ENCODE assay signal across 1 cellular context in genomic region chr6:100186552-100186951, GRCh38.
TF ChIP-seq lines count a peak whose summit lies in the region.

No MANE protein-coding gene starts in this region.

TF ChIP-seq in GM12878, 131 proteins besides CTCF, POLR2A, EP300 and RAD21 (continued from another document):
- TF ChIP-seq ZBTB40 (IDR thresholded peaks at IDR 0.05; ENCODE audit: borderline replicate concordance) (no peak), ZBTB33 (IDR thresholded peaks at IDR 0.05) (no peak), EZH2 (IDR thresholded peaks at IDR 0.05; ENCODE audit: borderline replicate concordance, control insufficient read depth, low read depth, low read length) (no peak), BMI1 (IDR thresholded peaks at IDR 0.05; ENCODE audit: borderline replicate concordance) (no peak), NR2F1 (conservative IDR thresholded peaks at IDR 0.05) (no peak), SKIL (IDR thresholded peaks at IDR 0.05; ENCODE audit: low read depth, poor library complexity, severe bottlenecking) (no peak), CEBPZ (IDR thresholded peaks at IDR 0.05; ENCODE audit: low read depth, low read length) (no peak), ZNF24 (IDR thresholded peaks at IDR 0.05) (no peak), JUND (IDR thresholded peaks at IDR 0.05; ENCODE audit: low read depth, low read length) (no peak), ATF7 (IDR thresholded peaks at IDR 0.05; ENCODE audit: low read depth) (no peak)
